Comparison of ENCODE assay signal across 19 cellular contexts in the genomic region with DNA sequence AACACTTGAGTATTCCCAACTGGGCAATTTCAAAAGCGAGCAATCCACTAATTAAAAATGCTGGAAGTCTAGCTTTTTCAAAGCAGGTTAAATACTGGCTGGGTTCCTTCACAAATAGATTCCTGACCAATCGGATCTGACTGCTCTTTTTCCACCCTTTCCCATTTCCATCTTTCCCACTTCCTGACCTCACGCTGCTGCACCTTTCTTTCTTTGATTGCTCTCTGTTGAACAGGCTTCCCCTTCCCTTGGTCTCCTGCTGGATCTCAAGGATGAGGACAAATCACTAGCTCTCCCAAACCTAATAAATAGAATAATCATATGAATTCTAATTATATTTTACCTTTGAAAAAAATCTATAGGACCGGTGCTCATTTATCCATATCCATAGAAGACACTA.
DNase-seq lines count a peak whose midpoint lies in the region; ATAC-seq and TF ChIP-seq lines count a peak whose summit lies in the region.
"Had no signal": no experiment of that assay in that cellular context is flagged by ENCODE, and none has a peak within 500 bp of the region (broad histone marks: within the 10 kb centered on the region; RNA-seq: fewer than 3 reads in every experiment).

No MANE protein-coding gene starts in this region.

- no peak for TF ChIP-seq CTCF in IMR-90 (conservative IDR thresholded peaks at IDR 0.05; ENCODE audit: low read depth, low read length)

- no peaks in the 10 kb centered on the region for H3K27me3 ChIP-seq in BLaER1 treated with 17β-estradiol and CSF1 and Interleukin-3, amounts not matched to agents 10 nM and 100 nM
- H3K27me3 ChIP-seq in IMR-90 (ENCODE audit: control insufficient read depth, insufficient read depth, low read length) = no peaks in the 10 kb centered on the region

- no peak overlapping the region for H3K4me3 ChIP-seq in BLaER1 treated with 17β-estradiol and CSF1 and Interleukin-3, amounts not matched to agents 10 nM and 100 nM
- no peak overlapping the region for H3K4me3 ChIP-seq in IMR-90 (ENCODE audit: insufficient read depth, low read depth, low read length)

- no peak overlapping the region for H3K18ac ChIP-seq in IMR-90 (ENCODE audit: low read depth, low read length)

- DNase-seq in IMR-90 = no peak
- DNase-seq in cerebellar cortex (ENCODE audit: low spot score) = peak; percentile 39
- peak; percentile 19 for DNase-seq in iPS-NIHi11 (ENCODE audit: low spot score)
- no peak for DNase-seq in T-helper 17 cell
- DNase-seq in HCEC 1CT = no peak
- DNase-seq: 8988T, GF-D8, Kasumi-1, NCI-H1694, NCI-H2081, NCI-H2171 treated with DMSO at 0.1 percent for 48 hours, NCI-H446 had no signal

- intact Hi-C loops in IMR-90 (cut with micrococcal nuclease) = no loop called here

- no peak overlapping the region for H2AFZ ChIP-seq in IMR-90 (replicated peaks; ENCODE audit: low read length, poor library complexity)

- H2AK5ac ChIP-seq in IMR-90 (ENCODE audit: low read depth, low read length) = no peak overlapping the region

- no TSS peak for BruUV-seq in IMR-90 (replicated peaks; lab: Mats Ljungman, UMichigan)

- no peak overlapping the region for H2BK15ac ChIP-seq in IMR-90 (ENCODE audit: low read depth, low read length)

- H4K20me1 ChIP-seq in BLaER1 treated with 17β-estradiol and CSF1 and Interleukin-3, amounts not matched to agents 10 nM and 100 nM = peaks cover 0 to 94% (median 23%) of the 10 kb centered on the region in 11 experiments; a peak in 10 of 22 replicates
- no peaks in the 10 kb centered on the region for H4K20me1 ChIP-seq in IMR-90 (ENCODE audit: insufficient read depth, low read length)

- H3K4me1 ChIP-seq in BLaER1 treated with 17β-estradiol and CSF1 and Interleukin-3, amounts not matched to agents 10 nM and 100 nM = peaks cover 39 to 58% (median 49%) of the 10 kb centered on the region in 10 experiments
- no peaks in the 10 kb centered on the region for H3K4me1 ChIP-seq in IMR-90 (ENCODE audit: control insufficient read depth, insufficient read depth, low read length)

- H3K56ac ChIP-seq in IMR-90 (ENCODE audit: extremely low read depth, insufficient read depth, low read length) = no peak overlapping the region

- H3K27ac Mint-ChIP-seq in T-helper 17 cell = no peak overlapping the region
- H3K27ac Mint-ChIP-seq: CD14-positive monocyte had no signal

- H3K4ac ChIP-seq in IMR-90 (ENCODE audit: low read depth, low read length) = no peak overlapping the region

- no peaks in the 10 kb centered on the region for H3K4me1 Mint-ChIP-seq in T-helper 17 cell

- peaks cover 24 to 71% (median 54%) of the 10 kb centered on the region in 11 experiments; a peak in 18 of 22 replicates for H3K36me3 ChIP-seq in BLaER1 treated with 17β-estradiol and CSF1 and Interleukin-3, amounts not matched to agents 10 nM and 100 nM
- H3K36me3 ChIP-seq in IMR-90 (ENCODE audit: control insufficient read depth, insufficient read depth, low read length) = peaks cover 1% of the 10 kb centered on the region; the same call in 1 of the 2 replicates

- no peaks in the 10 kb centered on the region; a peak in 2 of 22 replicates for H3K9me3 ChIP-seq in BLaER1 treated with 17β-estradiol and CSF1 and Interleukin-3, amounts not matched to agents 10 nM and 100 nM (replicated peaks in 1 of 11)
- H3K9me3 ChIP-seq in IMR-90 (ENCODE audit: control insufficient read depth, insufficient read depth, low read length) (no peaks in the 10 kb centered on the region), T-helper 17 cell (ENCODE audit: control insufficient read depth, low read length, poor library complexity, severe bottlenecking) (no peaks in the 10 kb centered on the region)

- no peak overlapping the region for H2BK120ac ChIP-seq in IMR-90 (ENCODE audit: low read depth, low read length)

- 100% methylated on average over 1 of the region's 4 CpGs; no CpG with 5 or more reads in 1 of the 2 experiments for WGBS in IMR-90 (ENCODE audit: extremely low coverage in 2 of 2, insufficient read length in 1 of 2), 2 experiments

- H4K5ac ChIP-seq in IMR-90 (ENCODE audit: low read depth, low read length) = no peak overlapping the region; the same call in 1 of the 2 replicates

- in situ Hi-C loops in IMR-90 (cut with MboI; ENCODE audit: low sequenced_read_pairs) = no loop called here

- peaks cover 4% of the 10 kb centered on the region for H3K27me3 Mint-ChIP-seq in T-helper 17 cell

- H4K91ac ChIP-seq in IMR-90 (ENCODE audit: insufficient read depth, low read depth, low read length) = no peak overlapping the region

- H3K4me3 Mint-ChIP-seq in T-helper 17 cell = no peak overlapping the region
- H3K4me3 Mint-ChIP-seq: CD14-positive monocyte had no signal

- H3K14ac ChIP-seq in IMR-90 (replicated peaks; ENCODE audit: low read depth, low read length) = no peak overlapping the region

- H3K4me2 ChIP-seq in BLaER1 treated with 17β-estradiol and CSF1 and Interleukin-3, amounts not matched to agents 10 nM and 100 nM = peak overlapping the region; percentile 54 to 90 (median 82); a peak in 21 of 22 replicates
- H3K4me2 ChIP-seq in IMR-90 (ENCODE audit: low read depth, low read length) = no peak overlapping the region

- H2AK9ac ChIP-seq in IMR-90 (replicated peaks; ENCODE audit: low read depth, low read length, poor library complexity) = no peak overlapping the region

- H3K9ac ChIP-seq in BLaER1 treated with 17β-estradiol and CSF1 and Interleukin-3, amounts not matched to agents 10 nM and 100 nM = no peak overlapping the region
- H3K9ac ChIP-seq in IMR-90 (ENCODE audit: low read depth, low read length) = no peak overlapping the region

- H3K27ac ChIP-seq in BLaER1 treated with 17β-estradiol and CSF1 and Interleukin-3, amounts not matched to agents 10 nM and 100 nM = peak overlapping the region in 4 of 11 experiments; percentile 50 to 59 (median 54); a peak in 4 of 22 replicates
- H3K27ac ChIP-seq in IMR-90 (ENCODE audit: insufficient read depth, low read length) = no peak overlapping the region

- peak overlapping the region; percentile 40; the same call in 1 of the 2 replicates for H3K23ac ChIP-seq in IMR-90 (ENCODE audit: low read depth, low read length)

- CTCF ChIA-PET in IMR-90 (lab: Yijun Ruan, JAX) = interaction anchor here (0.5 kb wide), 1 partner anchor 1136 kb away, joined by 7 read pairs; no protein-coding TSS in a partner anchor

- no peak for TF ChIP-seq RAD21 in IMR-90 (IDR thresholded peaks at IDR 0.05; ENCODE audit: low read length)

- dilution Hi-C loops in IMR-90 (cut with HindIII; ENCODE audit: low sequenced_read_pairs, unreplicated experiment) = no loop called here

- ATAC-seq in IMR-90 (ENCODE audit: low read depth) = no peak
- ATAC-seq in T-helper 17 cell = no peak
- ATAC-seq in HG02870 (IDR thresholded peaks at IDR 0.05; ENCODE audit: unreplicated experiment) = no peak
- ATAC-seq in GM21526 (IDR thresholded peaks at IDR 0.05; ENCODE audit: low FRiP score, unreplicated experiment) = no peak
- ATAC-seq: HCT116, Panc1, SK-N-SH treated with all-trans-retinoic acid at 6 μM for 48 hours had no signal

- no peak for TF ChIP-seq POLR2A in IMR-90 (IDR thresholded peaks at IDR 0.05; ENCODE audit: low read depth, low read length)

- H3K9me1 ChIP-seq in IMR-90 (ENCODE audit: insufficient read depth, low read length) = no peaks in the 10 kb centered on the region; the same call in 1 of the 2 replicates

- no peak overlapping the region; a peak in 1 of 4 replicates for H4K8ac ChIP-seq in IMR-90 (ENCODE audit: low read depth in 2 of 2, low read length in 2 of 2)

- POLR2A ChIA-PET in IMR-90 (lab: Charles Lee; ENCODE audit: unreplicated experiment) = no interaction called here

- no peak overlapping the region for H2BK20ac ChIP-seq in IMR-90 (ENCODE audit: low read depth, low read length)

- H3K79me1 ChIP-seq in IMR-90 (ENCODE audit: low read depth in 1 of 2, low read length in 2 of 2) = peaks cover 30 to 74% of the 10 kb centered on the region in 2 experiments

- no peak overlapping the region for H2BK5ac ChIP-seq in IMR-90 (ENCODE audit: low read depth, low read length, poor library complexity, severe bottlenecking)

- no peaks in the 10 kb centered on the region for H3K36me3 Mint-ChIP-seq in T-helper 17 cell (ENCODE audit: low read depth)
- H3K36me3 Mint-ChIP-seq: CD14-positive monocyte had no signal

TF ChIP-seq in IMR-90, 13 proteins besides CTCF, POLR2A, EP300 and RAD21:
- TF ChIP-seq BHLHE40 (IDR thresholded peaks at IDR 0.05; ENCODE audit: low read depth, low read length) (no peak), MAFK (IDR thresholded peaks at IDR 0.05; ENCODE audit: low read depth, low read length) (no peak), MXI1 (IDR thresholded peaks at IDR 0.05; ENCODE audit: borderline replicate concordance, low read depth, low read length) (no peak), NFE2L2 (IDR thresholded peaks at IDR 0.05; ENCODE audit: low read depth, low read length) (no peak), SMC3 (IDR thresholded peaks at IDR 0.05; ENCODE audit: low read depth, low read length) (no peak)

Comparison
In these comparisons a context has a peak if more than half of its experiments do, and no peak if none do; other contexts are left out.
1. DNase-seq: peak in cerebellar cortex (single experiment) and iPS-NIHi11 (single experiment); none in IMR-90 (single experiment), T-helper 17 cell (0 of 3) and HCEC 1CT (single experiment).